ENCODE assay signal across 14 cellular contexts in genomic region chr17:39632153-39632941, GRCh38. TPM values are rescaled to one million over a fixed set of nuclear protein-coding genes. Genes with fewer than 3 reads are reported as not detected.
DNase-seq lines count a peak whose midpoint lies in the region; ATAC-seq and TF ChIP-seq lines count a peak whose summit lies in the region.
"Had no signal": no experiment of that assay in that cellular context is flagged by ENCODE, and none has a peak within 500 bp of the region (broad histone marks: within the 10 kb centered on the region; RNA-seq: fewer than 3 reads in every experiment).

No MANE protein-coding gene starts in this region.

- peak overlapping the region; percentile 19 for H3K27ac ChIP-seq in cingulate gyrus (ENCODE audit: low read depth, low read length)
- no peak overlapping the region for H3K27ac ChIP-seq in foreskin keratinocyte
- H3K27ac ChIP-seq: left ventricle myocardium inferior had no signal

- POLR2A ChIA-PET in T-cell (lab: Charles Lee): no interaction called here

- H3K4me1 ChIP-seq in foreskin keratinocyte: peaks cover 3% of the 10 kb centered on the region

- CTCF ChIA-PET in T-cell (lab: Charles Lee): interaction anchor here in 1 of 2 donors (5.7 kb wide), 1 partner anchor 10 kb away, joined by 40 read pairs; no protein-coding TSS in a partner anchor

- H3K4me3 Mint-ChIP-seq in T-cell: no peak overlapping the region
- H3K4me3 Mint-ChIP-seq: central memory CD8-positive, alpha-beta T cell had no signal

- H3K27ac Mint-ChIP-seq in T-cell: no peak overlapping the region

- intact Hi-C loops in posterior cingulate gyrus (cut with DNase I): no loop called here

- ATAC-seq in GM21447 (IDR thresholded peaks at IDR 0.05; ENCODE audit: unreplicated experiment) (no peak), foreskin keratinocyte (no peak), T-cell (replicated peaks in 1 of 4) (no peak)

- H3K9me3 Mint-ChIP-seq in T-cell: no peaks in the 10 kb centered on the region
- H3K9me3 Mint-ChIP-seq: central memory CD8-positive, alpha-beta T cell had no signal

- peaks cover 21 to 34% (median 22%) of the 10 kb centered on the region in 3 donors for H3K4me1 Mint-ChIP-seq in T-cell

- peaks cover 11% of the 10 kb centered on the region for H3K27me3 ChIP-seq in foreskin keratinocyte

- TF ChIP-seq CTCF in GM10266 (IDR thresholded peaks at IDR 0.05; ENCODE audit: control insufficient read depth, insufficient read depth, low read depth, missing control alignments): no peak
- no peak for TF ChIP-seq CTCF in foreskin keratinocyte (conservative IDR thresholded peaks at IDR 0.05)

- no peaks in the 10 kb centered on the region for H3K36me3 Mint-ChIP-seq in T-cell

- DNase-seq in COR-L47 (lab: John Stamatoyannopoulos, UW) (peak; percentile 33), NCI-H1092 treated with DMSO at 0.1 percent for 48 hours (lab: John Stamatoyannopoulos, UW) (peak; percentile 74), posterior cingulate gyrus (peak in 9 of 10 donors; percentile 55 to 94 (median 74)), GM10266 (ENCODE audit: extremely low spot score) (no peak), foreskin keratinocyte (no peak), T-cell (no peak)
- DNase-seq: activated CD4-positive, alpha-beta T cell treated with anti-CD3 and anti-CD28 coated beads for 48 hours; activated effector memory CD4-positive, alpha-beta T cell treated with Interleukin-2 at 50 U/mL for 16 hours; left ventricle myocardium inferior; stimulated activated CD4-positive, alpha-beta T cell treated with anti-CD3 and anti-CD28 coated beads, Interleukin-4, amount 100 ng/mL, for 1 hour had no signal

- peaks cover 18 to 24% of the 10 kb centered on the region in 2 donors for H3K27me3 Mint-ChIP-seq in T-cell

RNA-seq across cellular contexts. Expression of gene STARD3, which starts 4.6 kb away (rescaled TPM):
- total RNA-seq in foreskin keratinocyte (32.8 and 33.5 TPM in 2 replicates), T-cell (100 to 1,000 TPM in 2 of 5 donors, 10 to 100 TPM in 3; 81.3 to 146 (median 99.7) TPM)
- polyA plus RNA-seq in foreskin keratinocyte: 37.1 and 39.3 TPM in 2 replicates

RNA-seq across cellular contexts. Expression of gene PPP1R1B, which starts 5.6 kb away (rescaled TPM):
- total RNA-seq in foreskin keratinocyte: 0.68 and 0.88 TPM in 2 replicates
- polyA plus RNA-seq in foreskin keratinocyte: 0.67 and 1.3 TPM in 2 replicates
- total RNA-seq in T-cell: under 1 TPM in 4 of 5 donors, not detected in 1; 0.12 to 0.35 (median 0.18) TPM

RNA-seq across cellular contexts. Expression of gene NEUROD2, which starts 24.6 kb away (rescaled TPM):
- total RNA-seq in foreskin keratinocyte (not detected in 2 replicates), T-cell (not detected)
- not detected in 2 replicates for polyA plus RNA-seq in foreskin keratinocyte
- total RNA-seq: left ventricle myocardium inferior, osteocyte had no signal

RNA-seq across cellular contexts. Expression of gene TCAP, which starts 32.8 kb away (rescaled TPM):
- total RNA-seq in foreskin keratinocyte: 0.18 and 0.31 TPM in 2 replicates
- 0.11 and 0.17 TPM in 2 replicates for polyA plus RNA-seq in foreskin keratinocyte
- 1 to 10 TPM; 2.2 to 7.8 (median 6.6) TPM for total RNA-seq in T-cell

RNA-seq across cellular contexts. Expression of gene PNMT, which starts 35.9 kb away (rescaled TPM):
- not detected in 2 replicates for total RNA-seq in foreskin keratinocyte
- 0.06 TPM in 2 replicates for polyA plus RNA-seq in foreskin keratinocyte
- total RNA-seq in T-cell: under 1 TPM in 3 of 5 donors, not detected in 2; 0.35 to 0.56 (median 0.47) TPM

Comparison
In these comparisons a context has a peak if more than half of its experiments do, and no peak if none do; other contexts are left out.
1. DNase-seq: peak in COR-L47 (single experiment), NCI-H1092 treated with DMSO at 0.1 percent for 48 hours (single experiment) and posterior cingulate gyrus (9 of 10); none in GM10266 (single experiment), foreskin keratinocyte (0 of 2) and T-cell (0 of 34).